Comparison of ENCODE assay signal across 8 cellular contexts in genomic region chr16:28974437-28975157, GRCh38. TPM values are rescaled to one million over a fixed set of nuclear protein-coding genes. Genes with fewer than 3 reads are reported as not detected.
DNase-seq lines count a peak whose midpoint lies in the region; ATAC-seq, FAIRE-seq and TF ChIP-seq lines count a peak whose summit lies in the region.

TSS of gene SPNS1 (plus strand) at chr16:28974778. CDS start at chr16:28975152, 374 bp downstream.

- peak within 1 kb of the TSS; percentile 96 for H3K27ac Mint-ChIP-seq in Caco-2 (ENCODE audit: unreplicated experiment)

- H3K27ac ChIP-seq in OCI-LY3 (ENCODE audit: low read length) (peak within 1 kb of the TSS; percentile 35), endothelial cell of umbilical vein (ENCODE audit: insufficient read depth, low read depth, low read length) (peak within 1 kb of the TSS; percentile 91)

- TF ChIP-seq POLR2A in endothelial cell of umbilical vein (IDR thresholded peaks at IDR 0.05; ENCODE audit: low read depth, low read length): peak; percentile 89

- H2AFZ ChIP-seq in OCI-LY3 (ENCODE audit: low read depth, low read length) (peak within 1 kb of the TSS; percentile 94), endothelial cell of umbilical vein (ENCODE audit: low read depth, low read length) (peak within 1 kb of the TSS; percentile 80)

- peak within 1 kb of the TSS; percentile 98 for H3K4me3 ChIP-seq in Caco-2 (ENCODE audit: low read depth, low read length)
- H3K4me3 ChIP-seq in OCI-LY3 (ENCODE audit: low read length): peak within 1 kb of the TSS; percentile 94
- H3K4me3 ChIP-seq in endothelial cell of umbilical vein (replicated peaks in 1 of 3; ENCODE audit: insufficient read depth in 1 of 3, low read depth in 1 of 3, low read length in 3 of 3): peak within 1 kb of the TSS; percentile 68 to 100 (median 84)

- H3K4me1 ChIP-seq in Caco-2 (0 out of 2 replicates have a peak, but pooled peaks cover 6% of the 10 kb centered on the region), OCI-LY3 (ENCODE audit: low read length) (peaks cover 9% of the 10 kb centered on the region), endothelial cell of umbilical vein (ENCODE audit: control insufficient read depth, extremely low read depth, insufficient read depth, low read length) (peaks cover 7% of the 10 kb centered on the region)

- CTCF ChIA-PET in Caco-2 (lab: Charles Lee): interaction anchor here (0.7 kb wide), 1 partner anchor 19 kb away, joined by 3 read pairs; no protein-coding TSS in a partner anchor
- CTCF ChIA-PET in endothelial cell of umbilical vein (lab: Charles Lee): interaction anchor here (0.6 to 1.3 kb wide), 11 partner anchors 11 to 717 kb away, joined by 3 to 7 read pairs (median 3); partner anchors contain the start of genes ATXN2L, RABEP2 and TUFM

- FAIRE-seq in endothelial cell of umbilical vein (lab: Jason Lieb, UNC): peak; percentile 96

- POLR2A ChIA-PET in Caco-2 (lab: Charles Lee): interaction anchor here (0.6 kb wide), 1 partner anchor 854 kb away, joined by 7 read pairs; no protein-coding TSS in a partner anchor
- POLR2A ChIA-PET in endothelial cell of umbilical vein (lab: Charles Lee): interaction anchor here (1.2 kb wide), 1 partner anchor 9 kb away, joined by 3 read pairs; no protein-coding TSS in a partner anchor

- H3K9me3 Mint-ChIP-seq in Caco-2 (ENCODE audit: unreplicated experiment): no peaks in the 10 kb centered on the region

- peaks cover 13% of the 10 kb centered on the region for H3K4me1 Mint-ChIP-seq in Caco-2 (ENCODE audit: low read depth, unreplicated experiment)

- ATAC-seq in GM21447 (IDR thresholded peaks at IDR 0.05; ENCODE audit: unreplicated experiment): peak; percentile 78

- H3K27me3 ChIP-seq in Caco-2 (replicated peaks; ENCODE audit: control insufficient read depth, insufficient read depth, low read length): no peaks in the 10 kb centered on the region
- H3K27me3 ChIP-seq in OCI-LY3 (ENCODE audit: low read depth, low read length): no peaks in the 10 kb centered on the region
- H3K27me3 ChIP-seq in endothelial cell of umbilical vein (ENCODE audit: control insufficient read depth in 2 of 2, insufficient read depth in 2 of 2, low read length in 2 of 2): no peaks in the 10 kb centered on the region

- intact Hi-C loops in Caco-2 (cut with micrococcal nuclease; ENCODE audit: unreplicated experiment): loop anchor here (5.0 kb wide), 1 partner anchor 1093 kb away; the partner anchor contains the start of gene ALDOA
- intact Hi-C loops in endothelial cell of umbilical vein (cut with micrococcal nuclease): loop anchor here (2.0 kb wide), 1 partner anchor 24 kb away; the partner anchor contains the start of gene NFATC2IP

- H3K79me2 ChIP-seq in OCI-LY3 (ENCODE audit: low read length) (peaks cover 9% of the 10 kb centered on the region; the same call in 1 of the 2 replicates), endothelial cell of umbilical vein (ENCODE audit: control insufficient read depth, insufficient read depth, low read length) (peaks cover 15% of the 10 kb centered on the region)

- TF ChIP-seq CTCF in Caco-2 (IDR thresholded peaks at IDR 0.05; ENCODE audit: insufficient read depth in 1 of 2, low read depth in 1 of 2, low read length in 1 of 2, severe bottlenecking in 1 of 2, unreplicated experiment in 1 of 2) (no peak), OCI-LY3 (IDR thresholded peaks at IDR 0.05; ENCODE audit: low read depth, low read length) (no peak), endothelial cell of umbilical vein (IDR thresholded peaks at IDR 0.05; ENCODE audit: extremely low read depth in 1 of 2, insufficient read depth in 1 of 2, low read depth in 1 of 2, low read length in 2 of 2) (no peak)

- dilution Hi-C loops in endothelial cell of umbilical vein (cut with MboI; ENCODE audit: extremely low pct_ligation_motif_present, low sequenced_read_pairs): no loop called here

- peak within 1 kb of the TSS; percentile 97 for H3K4me3 Mint-ChIP-seq in Caco-2 (ENCODE audit: unreplicated experiment)

- peak within 1 kb of the TSS; percentile 79 for H3K4me2 ChIP-seq in OCI-LY3 (ENCODE audit: low read length)
- peak within 1 kb of the TSS; percentile 93 for H3K4me2 ChIP-seq in endothelial cell of umbilical vein (ENCODE audit: insufficient read depth, low read length)

- no peaks in the 10 kb centered on the region for H4K20me1 ChIP-seq in OCI-LY3 (ENCODE audit: insufficient read depth, low read length)
- H4K20me1 ChIP-seq in endothelial cell of umbilical vein (replicated peaks; ENCODE audit: control insufficient read depth, extremely low read depth, insufficient read depth, low read length): no peaks in the 10 kb centered on the region

- no peaks in the 10 kb centered on the region for H3K27me3 Mint-ChIP-seq in Caco-2 (ENCODE audit: insufficient read depth, unreplicated experiment)

- H3K36me3 ChIP-seq in Caco-2 (ENCODE audit: control insufficient read depth, insufficient read depth, low read length) (no peaks in the 10 kb centered on the region), OCI-LY3 (replicated peaks; ENCODE audit: low read depth, low read length) (no peaks in the 10 kb centered on the region), endothelial cell of umbilical vein (ENCODE audit: control insufficient read depth in 2 of 2, extremely low read depth in 1 of 2, insufficient read depth in 2 of 2, low read length in 2 of 2) (peaks cover 0 to 9% of the 10 kb centered on the region in 2 experiments)

- H3K9me3 ChIP-seq in Caco-2 (no peaks in the 10 kb centered on the region), OCI-LY3 (ENCODE audit: insufficient read depth, low read length) (no peaks in the 10 kb centered on the region), endothelial cell of umbilical vein (replicated peaks; ENCODE audit: control insufficient read depth, insufficient read depth, low read length) (no peaks in the 10 kb centered on the region)

- H3K9ac ChIP-seq in OCI-LY3 (ENCODE audit: low read length) (peak within 1 kb of the TSS; percentile 84), endothelial cell of umbilical vein (replicated peaks; ENCODE audit: extremely low read depth, insufficient read depth, low read length) (peak within 1 kb of the TSS; percentile 99)

- BruUV-seq in Caco-2 (replicated peaks; lab: Mats Ljungman, UMichigan) (no TSS peak), endothelial cell of umbilical vein (replicated peaks; lab: Mats Ljungman, UMichigan) (TSS peak; percentile 34)

- peaks cover 19% of the 10 kb centered on the region for H3K36me3 Mint-ChIP-seq in Caco-2 (ENCODE audit: insufficient read depth, unreplicated experiment)

- no peaks in the 10 kb centered on the region for H3K9me1 ChIP-seq in endothelial cell of umbilical vein (replicated peaks; ENCODE audit: control insufficient read depth, extremely low read depth, insufficient read depth, low read length)

- DNase-seq in Caco-2: peak; percentile 95
- DNase-seq in HuH-7 (ENCODE audit: low spot score): peak; percentile 99
- DNase-seq in activated CD8-positive, alpha-beta memory T cell treated with anti-CD3 and anti-CD28 coated beads, Interleukin-2, amount 50 U/mL, for 48 hours: peak; percentile 96
- DNase-seq in endothelial cell of umbilical vein (ENCODE audit: low read depth, low spot score): peak; percentile 96
- DNase-seq in midbrain (lab: John Stamatoyannopoulos, UW): peak; percentile 97
- DNase-seq in stimulated activated CD8-positive, alpha-beta memory T cell treated with anti-CD3 and anti-CD28 coated beads, Interleukin-2, amount 100 ng/mL, for 1 hour (ENCODE audit: low read depth in 2 of 2): peak; percentile 82

TF ChIP-seq in endothelial cell of umbilical vein, 7 proteins besides CTCF, POLR2A, EP300 and RAD21:
- TF ChIP-seq EZH2 (IDR thresholded peaks at IDR 0.05; ENCODE audit: borderline replicate concordance, low read depth, low read length, severe bottlenecking) (no peak), POLR2AphosphoS5 (IDR thresholded peaks at IDR 0.05; ENCODE audit: insufficient read depth, low read depth, low read length) (peak; percentile 91), JUN (IDR thresholded peaks at IDR 0.05; ENCODE audit: borderline replicate concordance, insufficient read depth, insufficient read length, low read depth) (no peak), FOS (IDR thresholded peaks at IDR 0.05; ENCODE audit: borderline replicate concordance, insufficient read depth, low read length) (no peak), GATA2 (IDR thresholded peaks at IDR 0.05; ENCODE audit: insufficient read depth, insufficient read length, low read depth, low read length) (no peak), MYC (IDR thresholded peaks at IDR 0.05; ENCODE audit: low read depth, low read length) (no peak), MAX (IDR thresholded peaks at IDR 0.05; ENCODE audit: insufficient read depth, insufficient read length) (peak; percentile 99)

RNA-seq across cellular contexts. Expression of gene SPNS1, which starts in this region (rescaled TPM):
- total RNA-seq in Caco-2 (2022): 55.3 and 61.3 TPM in 2 replicates
- 63.7 and 65.2 TPM in 2 replicates for total RNA-seq in endothelial cell of umbilical vein
- polyA plus RNA-seq in endothelial cell of umbilical vein: 133 and 164 TPM in 2 replicates
- 39.7 and 59.8 TPM in 2 replicates for polyA plus RNA-seq in endothelial cell of umbilical vein (2011; cell fraction: cytosol; rRNA removed)
- polyA plus RNA-seq in endothelial cell of umbilical vein (2011; cell fraction: nucleus; rRNA removed): 77.3 and 87.0 TPM in 2 replicates
- 45.4 and 53.9 TPM in 2 replicates for polyA plus RNA-seq in endothelial cell of umbilical vein (2012)
- polyA minus RNA-seq in endothelial cell of umbilical vein: 67.6 and 79.9 TPM in 2 replicates
- polyA minus RNA-seq in endothelial cell of umbilical vein (2011; cell fraction: cytosol; rRNA and poly(A)+ RNA removed): 45.2 TPM
- polyA minus RNA-seq in endothelial cell of umbilical vein (2011; cell fraction: nucleus; rRNA and poly(A)+ RNA removed): 18.5 and 26.3 TPM in 2 replicates

Comparison
In these comparisons a context has a peak if more than half of its experiments do, and no peak if none do; other contexts are left out.
1. Peak in every context shown above with its lines: DNase-seq, ATAC-seq, H3K4me3 ChIP-seq and H3K27ac ChIP-seq.